In the genomic region with DNA sequence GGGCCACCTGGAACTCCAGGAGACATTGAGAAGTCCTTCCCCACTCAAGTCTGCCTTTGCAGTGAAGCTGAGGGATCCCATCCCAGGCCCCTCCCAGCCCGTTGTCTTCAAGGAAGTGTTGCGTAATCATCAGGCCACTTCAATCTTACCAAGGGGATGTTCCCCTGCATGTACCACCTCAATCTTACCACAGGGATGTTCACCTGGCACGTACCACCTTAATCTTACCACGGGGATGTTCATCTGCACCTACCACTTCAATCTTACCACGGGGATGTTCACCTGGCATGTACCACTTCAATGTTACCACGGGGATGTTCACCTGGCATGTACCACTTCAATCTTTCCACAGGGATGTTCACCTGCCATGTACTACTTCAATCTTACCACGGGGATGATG, we compare ENCODE assay signal across 23 cellular contexts.
A peak's percentile ranks its signal among the peaks of the same experiment; 100 is the strongest.
DNase-seq lines count a peak whose midpoint lies in the region; ATAC-seq, FAIRE-seq and TF ChIP-seq lines count a peak whose summit lies in the region.
"Had no signal": no experiment of that assay in that cellular context is flagged by ENCODE, and none has a peak within 500 bp of the region (broad histone marks: within the 10 kb centered on the region; RNA-seq: fewer than 3 reads in every experiment).

No MANE protein-coding gene starts in this region.

- no peaks in the 10 kb centered on the region for H4K20me1 ChIP-seq in HepG2 (ENCODE audit: insufficient read depth, low read length)
- H4K20me1 ChIP-seq: BLaER1 had no signal

- TF ChIP-seq EP300 in HepG2 (IDR thresholded peaks at IDR 0.05; ENCODE audit: low read depth in 2 of 2, low read length in 2 of 2) (no peak), HepG2 (CRISPR knock-in tag; IDR thresholded peaks at IDR 0.05; ENCODE audit: borderline replicate concordance) (no peak)

- POLR2A ChIA-PET in HepG2 (lab: Yijun Ruan, JAX), result no interaction called here

- H3K4me3 ChIP-seq in HepG2 (replicated peaks in 1 of 3; ENCODE audit: insufficient read depth in 1 of 3, low read depth in 2 of 3, low read length in 3 of 3) (no peak overlapping the region), right lobe of liver (no peak overlapping the region)
- H3K4me3 ChIP-seq: BLaER1 had no signal

- TF ChIP-seq POLR2A in HepG2 (IDR thresholded peaks at IDR 0.05; ENCODE audit: insufficient read depth in 1 of 2, low read depth in 2 of 2, low read length in 2 of 2) (no peak), right lobe of liver (IDR thresholded peaks at IDR 0.05) (no peak)

- CTCF ChIA-PET in HepG2 (lab: Yijun Ruan, JAX; ENCODE audit: low intra/inter-chr PET ratio, low total read pairs), result no interaction called here

- peaks cover 0 to 23% of the 10 kb centered on the region in 2 experiments; a peak in 2 of 5 replicates for H3K27me3 ChIP-seq in HepG2 (ENCODE audit: control insufficient read depth in 1 of 2, insufficient read depth in 2 of 2, low read length in 2 of 2)
- no peaks in the 10 kb centered on the region for H3K27me3 ChIP-seq in right lobe of liver
- H3K27me3 ChIP-seq: BLaER1 had no signal

- H3K79me2 ChIP-seq in HepG2 (ENCODE audit: insufficient read depth, low read length), result no peaks in the 10 kb centered on the region

- no peak overlapping the region for H2AFZ ChIP-seq in HepG2 (ENCODE audit: low read length)

- ATAC-seq in HepG2, result no peak
- ATAC-seq in right lobe of liver, result no peak
- no peak for ATAC-seq in HG02610 (IDR thresholded peaks at IDR 0.05; ENCODE audit: unreplicated experiment)
- ATAC-seq: PC-3 had no signal

- 16% methylated on average over 7 of the region's 7 CpGs for WGBS in HepG2 (ENCODE audit: low lambda C conversion rate)
- WGBS in right lobe of liver (ENCODE audit: insufficient coverage, low coverage, low lambda C conversion rate, missing lambda C conversion rate), result 64% methylated on average over 3 of the region's 7 CpGs

- intact Hi-C loops in HepG2 (cut with micrococcal nuclease; ENCODE audit: unreplicated experiment) (no loop called here), right lobe of liver (cut with DNase I) (no loop called here)

- H3K9me3 ChIP-seq in HepG2 (ENCODE audit: low read length) (no peaks in the 10 kb centered on the region), right lobe of liver (no peaks in the 10 kb centered on the region)
- H3K9me3 ChIP-seq: BLaER1, SK-N-SH had no signal

- DNase-seq in HepG2 (ENCODE audit: low spot score) (no peak), right lobe of liver (no peak), SW480 (ENCODE audit: low spot score) (peak; percentile 10), iPS DF 19.7 (ENCODE audit: low read depth, low spot score) (peak; percentile 52), urothelium cell line (ENCODE audit: low spot score) (no peak), amniotic stem cell (lab: John Stamatoyannopoulos, UW) (no peak)
- DNase-seq in stimulated activated CD4-positive, alpha-beta T cell treated with anti-CD3 and anti-CD28 coated beads, Interleukin-4, amount 100 ng/mL, for 1 hour, result no peak
- DNase-seq: Calu3; CD4-positive, alpha-beta memory T cell; GOT3; NCI-H1105 treated with DMSO at 0.1 percent for 48 hours; NCI-H1694 treated with DMSO at 0.1 percent for 48 hours; NCI-H524; PC-3; RPMI8226; SHP77 treated with DMSO at 0.1 percent for 48 hours; SK-N-SH; T-helper 1 cell had no signal

- no peak for TF ChIP-seq RAD21 in HepG2 (CRISPR knock-in tag; IDR thresholded peaks at IDR 0.05)

- no peak for TF ChIP-seq CTCF in HepG2 (CRISPR knock-in tag; IDR thresholded peaks at IDR 0.05)
- no peak for TF ChIP-seq CTCF in right lobe of liver (IDR thresholded peaks at IDR 0.05)

- in situ Hi-C loops in HepG2 (cut with HindIII; ENCODE audit: extremely low pct_ligation_motif_present, low pct_unique_long_range_greater_than_20kb), result no loop called here

- no peak overlapping the region for H3K9ac ChIP-seq in HepG2 (ENCODE audit: insufficient read depth, low read depth, low read length)
- H3K9ac ChIP-seq: BLaER1, KMS-11, SK-N-SH had no signal

- no peak for FAIRE-seq in HepG2 (lab: Jason Lieb, UNC)
- peak; percentile 94 for FAIRE-seq in urothelium cell line (lab: Jason Lieb, UNC)
- FAIRE-seq: GM12891, GM19239 had no signal

- H3K4me2 ChIP-seq in HepG2 (ENCODE audit: low read depth, low read length), result no peak overlapping the region
- H3K4me2 ChIP-seq: BLaER1, KMS-11, SK-N-SH had no signal

- no peaks in the 10 kb centered on the region for H3K36me3 ChIP-seq in HepG2 (replicated peaks in 1 of 2; ENCODE audit: control insufficient read depth in 1 of 2, insufficient read depth in 2 of 2, low read length in 2 of 2)
- no peaks in the 10 kb centered on the region for H3K36me3 ChIP-seq in right lobe of liver
- H3K36me3 ChIP-seq: BLaER1 had no signal

- H3K4me1 ChIP-seq in HepG2 (ENCODE audit: insufficient read depth, low read length) (peaks cover 7% of the 10 kb centered on the region), right lobe of liver (peaks cover 0 to 8% (median under 1%) of the 10 kb centered on the region in 4 donors)
- H3K4me1 ChIP-seq: BLaER1 had no signal

- BruUV-seq in HepG2 (replicated peaks; lab: Mats Ljungman, UMichigan), result no TSS peak

- H3K27ac ChIP-seq in HepG2 (ENCODE audit: extremely low read length, insufficient read depth, low read length) (no peak overlapping the region), right lobe of liver (no peak overlapping the region)
- H3K27ac ChIP-seq: BLaER1, KMS-11 had no signal

TF ChIP-seq in HepG2, 621 proteins besides CTCF, POLR2A, EP300 and RAD21:
- no peak for TF ChIP-seq FOSL2 (CRISPR knock-in tag; IDR thresholded peaks at IDR 0.05)
- no peak for TF ChIP-seq RBM22 (optimal IDR thresholded peaks at IDR 0.05; ENCODE audit: low read length)
- no peak for TF ChIP-seq ZNF232 (CRISPR knock-in tag; IDR thresholded peaks at IDR 0.05; ENCODE audit: borderline replicate concordance)
- peak; percentile 83 for TF ChIP-seq CEBPB (IDR thresholded peaks at IDR 0.05; ENCODE audit: borderline replicate concordance, low read depth, low read length)

Comparison
In these comparisons a context has a peak if more than half of its experiments do, and no peak if none do; other contexts are left out.
1. DNase-seq: peak in SW480 (single experiment) and iPS DF 19.7 (single experiment); none in HepG2 (single experiment), right lobe of liver (0 of 3), urothelium cell line (single experiment), amniotic stem cell (single experiment) and stimulated activated CD4-positive, alpha-beta T cell treated with anti-CD3 and anti-CD28 coated beads, Interleukin-4, amount 100 ng/mL, for 1 hour (single experiment).